Comparison of ENCODE assay signal across 8 cellular contexts in the genomic region with DNA sequence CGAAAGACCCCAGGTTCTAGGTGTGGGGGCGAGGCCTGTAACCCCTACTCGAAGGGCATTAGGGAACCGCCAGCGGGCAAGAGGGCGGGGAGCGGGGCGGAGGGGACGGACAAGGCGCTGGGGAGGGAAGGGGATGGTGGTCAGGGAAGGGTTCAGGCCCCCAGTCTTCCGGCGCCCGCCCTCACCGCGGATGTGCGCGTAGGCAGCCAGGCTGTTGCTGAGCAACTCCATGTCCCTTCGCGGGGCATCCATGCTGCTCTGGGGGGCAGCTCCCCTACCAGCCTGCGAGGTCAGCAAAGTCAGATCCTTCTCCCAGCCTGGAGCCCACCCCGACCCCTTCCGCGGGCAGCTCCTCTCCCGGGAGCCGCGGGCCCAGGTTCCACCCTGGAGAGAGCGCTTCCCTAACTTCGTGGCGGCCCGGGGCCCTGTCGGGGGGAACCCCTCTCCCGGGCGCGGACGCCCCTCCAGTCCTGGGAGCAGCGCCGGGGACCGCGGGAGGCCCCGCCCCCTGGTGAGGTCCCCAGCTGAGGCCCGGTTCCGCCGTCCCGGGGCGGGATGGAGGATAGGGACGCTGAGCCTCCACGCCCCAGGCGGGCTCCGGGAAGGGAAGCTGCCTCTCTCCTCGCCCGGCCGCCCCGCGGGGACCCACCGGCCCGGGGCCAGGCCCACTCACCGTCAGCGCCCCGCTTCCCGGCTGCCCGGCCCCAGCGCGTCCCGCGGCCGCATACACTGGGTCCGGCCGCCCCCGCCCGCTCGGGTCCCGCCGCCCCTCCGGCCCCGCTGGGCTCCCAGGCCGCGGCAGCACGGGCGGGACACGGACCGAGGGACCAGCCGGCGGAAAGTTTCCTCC. TPM values are rescaled to one million over a fixed set of nuclear protein-coding genes. Genes with fewer than 3 reads are reported as not detected.
DNase-seq lines count a peak whose midpoint lies in the region; ATAC-seq and TF ChIP-seq lines count a peak whose summit lies in the region.

No MANE protein-coding gene starts in this region.

- H3K27ac ChIP-seq in rectal smooth muscle tissue (ENCODE audit: low read depth, low read length), result peak overlapping the region; percentile 57

- H3K9me3 Mint-ChIP-seq in activated naive CD4-positive, alpha-beta T cell treated with anti-CD3 and anti-CD28 coated beads, Interleukin-2, amount 50 U/mL, for 24 hours, result no peaks in the 10 kb centered on the region

- intact Hi-C loops in left ventricle myocardium superior (cut with micrococcal nuclease), result no loop called here

- no peak for TF ChIP-seq CTCF in Loucy (conservative IDR thresholded peaks at IDR 0.05; ENCODE audit: low read length)

- peak; percentile 43 for ATAC-seq in GM18498 (IDR thresholded peaks at IDR 0.05; ENCODE audit: unreplicated experiment)
- ATAC-seq in left ventricle myocardium superior, result peak; percentile 31
- ATAC-seq in HG03135 (IDR thresholded peaks at IDR 0.05; ENCODE audit: unreplicated experiment), result no peak
- ATAC-seq in HG03565 (IDR thresholded peaks at IDR 0.05; ENCODE audit: unreplicated experiment), result no peak

- H3K27me3 ChIP-seq in Loucy (ENCODE audit: insufficient read depth, low read length, poor library complexity, severe bottlenecking) (no peaks in the 10 kb centered on the region), rectal smooth muscle tissue (ENCODE audit: control insufficient read depth, insufficient read depth, low read length) (no peaks in the 10 kb centered on the region)

- H3K9ac ChIP-seq in Loucy (ENCODE audit: low read depth, low read length, poor library complexity, severe bottlenecking) (peak overlapping the region; percentile 68), rectal smooth muscle tissue (ENCODE audit: low read length) (peak overlapping the region; percentile 41)

- peaks cover 27% of the 10 kb centered on the region for H3K4me1 Mint-ChIP-seq in activated naive CD4-positive, alpha-beta T cell treated with anti-CD3 and anti-CD28 coated beads, Interleukin-2, amount 50 U/mL, for 24 hours

- peak overlapping the region; percentile 74 for H3K4me2 ChIP-seq in Loucy (ENCODE audit: low read depth, low read length, poor library complexity, severe bottlenecking)

- DNase-seq in left ventricle myocardium superior (peak; percentile 70), NCI-H226 (no peak)

- H3K4me1 ChIP-seq in Loucy (ENCODE audit: insufficient read depth, low read length, poor library complexity, severe bottlenecking) (peaks cover 30% of the 10 kb centered on the region), rectal smooth muscle tissue (ENCODE audit: control insufficient read depth, insufficient read depth, low read length) (peaks cover 3% of the 10 kb centered on the region)

- no peaks in the 10 kb centered on the region for H3K9me3 ChIP-seq in Loucy (ENCODE audit: insufficient read depth, low read depth, low read length)

- H3K9me2 ChIP-seq in Loucy (replicated peaks; ENCODE audit: low read depth, low read length), result no peaks in the 10 kb centered on the region

- H3K27me3 Mint-ChIP-seq in activated naive CD4-positive, alpha-beta T cell treated with anti-CD3 and anti-CD28 coated beads, Interleukin-2, amount 50 U/mL, for 24 hours, result no peaks in the 10 kb centered on the region

- H3K27ac Mint-ChIP-seq in activated naive CD4-positive, alpha-beta T cell treated with anti-CD3 and anti-CD28 coated beads, Interleukin-2, amount 50 U/mL, for 24 hours, result no peak overlapping the region

- H3K79me2 ChIP-seq in Loucy (ENCODE audit: insufficient read depth, low read length), result no peaks in the 10 kb centered on the region

- no peaks in the 10 kb centered on the region for H4K20me1 ChIP-seq in Loucy (ENCODE audit: insufficient read depth, low read length, poor library complexity, severe bottlenecking)

- H3F3A ChIP-seq in Loucy (ENCODE audit: low read depth), result no peaks in the 10 kb centered on the region

- no peaks in the 10 kb centered on the region for H3K36me3 Mint-ChIP-seq in activated naive CD4-positive, alpha-beta T cell treated with anti-CD3 and anti-CD28 coated beads, Interleukin-2, amount 50 U/mL, for 24 hours

- H3K4me3 ChIP-seq in Loucy (ENCODE audit: low read length, poor library complexity, severe bottlenecking), result peak overlapping the region; percentile 85
- peak overlapping the region; percentile 75 for H3K4me3 ChIP-seq in rectal smooth muscle tissue (ENCODE audit: low read length)

- peak overlapping the region; percentile 64; the same call in 1 of the 2 replicates for H2AFZ ChIP-seq in Loucy (ENCODE audit: low read length)

- no peaks in the 10 kb centered on the region for H3K36me3 ChIP-seq in Loucy (ENCODE audit: insufficient read depth, low read length)
- H3K36me3 ChIP-seq in rectal smooth muscle tissue (ENCODE audit: control insufficient read depth, insufficient read depth, low read length), result no peaks in the 10 kb centered on the region

- H3K4me3 Mint-ChIP-seq in activated naive CD4-positive, alpha-beta T cell treated with anti-CD3 and anti-CD28 coated beads, Interleukin-2, amount 50 U/mL, for 24 hours, result peak overlapping the region; percentile 69

RNA-seq across cellular contexts. Expression of gene EVA1B, which starts 0.4 kb away (rescaled TPM):
- 10.8 TPM for total RNA-seq in left ventricle myocardium superior

RNA-seq across cellular contexts. Expression of gene SH3D21, which starts 16.8 kb away (rescaled TPM):
- total RNA-seq in left ventricle myocardium superior, result 1.1 TPM

Comparison
In these comparisons a context has a peak if more than half of its experiments do, and no peak if none do; other contexts are left out.
1. ATAC-seq: peak in GM18498 (single experiment) and left ventricle myocardium superior (single experiment); none in HG03135 (single experiment) and HG03565 (single experiment).